Comparison of ENCODE assay signal across 15 cellular contexts in the genomic region with DNA sequence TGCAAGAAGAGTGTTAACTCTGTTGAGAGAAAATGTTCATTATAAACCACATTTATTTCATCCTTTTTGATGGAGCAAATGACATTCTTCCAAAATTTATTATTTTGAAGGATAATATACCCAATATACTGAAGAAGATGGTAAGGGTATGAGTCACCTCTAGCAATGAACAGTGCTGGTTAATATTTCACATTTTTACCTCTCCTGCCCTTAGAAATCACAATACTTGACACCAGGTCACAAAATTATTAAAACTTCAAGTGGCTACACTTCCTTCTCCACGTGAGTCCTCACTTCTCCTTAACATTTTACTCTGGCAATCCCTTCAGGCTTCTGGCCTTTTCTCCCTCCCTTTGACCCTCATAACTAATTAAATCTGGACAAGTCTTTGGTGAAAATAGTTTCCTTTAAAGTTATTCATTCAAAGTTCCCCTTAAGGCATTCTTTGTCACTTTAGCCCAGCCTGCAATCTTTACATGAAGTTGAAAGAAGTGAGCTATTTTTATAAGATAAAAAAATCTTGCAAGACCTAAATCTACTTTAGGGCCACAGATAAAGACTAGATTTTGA.
DNase-seq lines count a peak whose midpoint lies in the region; ATAC-seq and TF ChIP-seq lines count a peak whose summit lies in the region.
"Had no signal": no experiment of that assay in that cellular context is flagged by ENCODE, and none has a peak within 500 bp of the region (broad histone marks: within the 10 kb centered on the region; RNA-seq: fewer than 3 reads in every experiment).

No MANE protein-coding gene starts in this region.

- TF ChIP-seq CTCF in Calu3 (IDR thresholded peaks at IDR 0.05; ENCODE audit: unreplicated experiment) (no peak), epithelial cell of proximal tubule (conservative IDR thresholded peaks at IDR 0.05; ENCODE audit: low read depth, low read length) (no peak), type B pancreatic cell (conservative IDR thresholded peaks at IDR 0.05) (no peak)

- H3K18ac ChIP-seq in mesenchymal stem cell (ENCODE audit: low read depth in 1 of 2, low read length in 2 of 2): no peak overlapping the region

- H3K27me3 Mint-ChIP-seq in Calu3 (ENCODE audit: unreplicated experiment) (no peaks in the 10 kb centered on the region), type B pancreatic cell (peaks cover 10% of the 10 kb centered on the region)

- H3K4me1 Mint-ChIP-seq in Calu3 (ENCODE audit: low read depth, unreplicated experiment): peaks cover 11% of the 10 kb centered on the region
- peaks cover 38% of the 10 kb centered on the region for H3K4me1 Mint-ChIP-seq in type B pancreatic cell (ENCODE audit: unreplicated experiment)

- no peak overlapping the region for H3K4me3 ChIP-seq in epithelial cell of proximal tubule (ENCODE audit: low read depth, low read length)
- H3K4me3 ChIP-seq in mesenchymal stem cell (ENCODE audit: insufficient read depth in 1 of 2, low read depth in 1 of 2, low read length in 2 of 2): no peak overlapping the region
- H3K4me3 ChIP-seq: HAP-1 had no signal

- no peaks in the 10 kb centered on the region for H3K27me3 ChIP-seq in mesenchymal stem cell (ENCODE audit: control insufficient read depth in 1 of 2, insufficient read depth in 1 of 2, low read length in 2 of 2)

- no TSS peak for BruUV-seq in Calu3 (replicated peaks; lab: Mats Ljungman, UMichigan)

- DNase-seq in Calu3 (no peak), epithelial cell of proximal tubule (ENCODE audit: low read depth) (peak; percentile 30), mesenchymal stem cell (no peak), type B pancreatic cell (ENCODE audit: extremely low spot score, unreplicated experiment) (no peak)
- no peak for DNase-seq in activated CD4-positive, alpha-beta T cell treated with anti-CD3 and anti-CD28 coated beads, Interleukin-2, amount 50 U/mL, for 48 hours
- DNase-seq: DMS79; NCI-H187; NCI-H446; NK-92 treated with Interleukin-12 subunit alpha and Interleukin-12 subunit beta, amount 100 ng/mL, for 24 hours; OCI-M1; RPMI8226; SIG-M5 had no signal

- no peak overlapping the region for H2AFZ ChIP-seq in mesenchymal stem cell (ENCODE audit: low read depth, low read length)

- H4K91ac ChIP-seq in mesenchymal stem cell (ENCODE audit: low read length): no peak overlapping the region

- no peak overlapping the region for H3K4me2 ChIP-seq in mesenchymal stem cell (ENCODE audit: low read length, poor library complexity, severe bottlenecking)

- no peak overlapping the region for H3K14ac ChIP-seq in mesenchymal stem cell (ENCODE audit: low read length in 2 of 2)

- H3K36me3 Mint-ChIP-seq in Calu3 (ENCODE audit: insufficient read depth, unreplicated experiment) (peaks cover 4% of the 10 kb centered on the region), type B pancreatic cell (peaks cover 20% of the 10 kb centered on the region)

- peak overlapping the region; percentile 72 for H3K27ac ChIP-seq in mesenchymal stem cell (ENCODE audit: low read length, poor library complexity, severe bottlenecking)

- H3K36me3 ChIP-seq in mesenchymal stem cell (ENCODE audit: control insufficient read depth in 1 of 2, insufficient read depth in 2 of 2, low read depth in 1 of 2, low read length in 2 of 2): no peaks in the 10 kb centered on the region
- H3K36me3 ChIP-seq: HAP-1 had no signal

- peaks cover 2% of the 10 kb centered on the region for H3K4me1 ChIP-seq in mesenchymal stem cell (ENCODE audit: control insufficient read depth, insufficient read depth, low read depth, low read length)

- no peak overlapping the region for H2AK5ac ChIP-seq in mesenchymal stem cell (ENCODE audit: low read length, severe bottlenecking)

- no peak overlapping the region for H3K4ac ChIP-seq in mesenchymal stem cell (ENCODE audit: low read depth in 1 of 2, low read length in 2 of 2)

- no peak overlapping the region for H3K23ac ChIP-seq in mesenchymal stem cell (ENCODE audit: low read length in 2 of 2)

- intact Hi-C loops in Calu3 (cut with micrococcal nuclease; ENCODE audit: unreplicated experiment): no loop called here

- no peak overlapping the region for H2BK12ac ChIP-seq in mesenchymal stem cell (ENCODE audit: low read length in 2 of 2)

- H3K27ac Mint-ChIP-seq in Calu3 (ENCODE audit: unreplicated experiment) (peak overlapping the region; percentile 62), type B pancreatic cell (peak overlapping the region; percentile 9)

- no peak overlapping the region for H2BK120ac ChIP-seq in mesenchymal stem cell (ENCODE audit: low read depth, low read length)

- no peak for ATAC-seq in GM19397 (IDR thresholded peaks at IDR 0.05; ENCODE audit: unreplicated experiment)
- no peak for ATAC-seq in HG03095 (IDR thresholded peaks at IDR 0.05; ENCODE audit: unreplicated experiment)

- no peak overlapping the region for H2BK15ac ChIP-seq in mesenchymal stem cell (ENCODE audit: low read depth, poor library complexity, severe bottlenecking)

- no peak overlapping the region for H2BK5ac ChIP-seq in mesenchymal stem cell (ENCODE audit: low read depth, low read length, poor library complexity, severe bottlenecking)

- CTCF ChIA-PET in Calu3 (lab: Charles Lee): no interaction called here

- peak overlapping the region; percentile 26 for H3K4me3 Mint-ChIP-seq in Calu3 (ENCODE audit: low read depth, unreplicated experiment)
- no peak overlapping the region for H3K4me3 Mint-ChIP-seq in type B pancreatic cell

- no peaks in the 10 kb centered on the region for H3K9me3 Mint-ChIP-seq in Calu3 (ENCODE audit: low read depth, unreplicated experiment)
- H3K9me3 Mint-ChIP-seq in type B pancreatic cell: peaks cover 5% of the 10 kb centered on the region

- 10% methylated on average over 1 of the region's 1 CpG for WGBS in mesenchymal stem cell

- no peaks in the 10 kb centered on the region for H3K9me3 ChIP-seq in mesenchymal stem cell (ENCODE audit: control insufficient read depth, low read length)
- H3K9me3 ChIP-seq: HAP-1 had no signal

- no peak overlapping the region for H3K9ac ChIP-seq in mesenchymal stem cell (ENCODE audit: low read length)

- no peak overlapping the region for H4K8ac ChIP-seq in mesenchymal stem cell (ENCODE audit: low read length)

- no peaks in the 10 kb centered on the region for H3K79me1 ChIP-seq in mesenchymal stem cell (replicated peaks; ENCODE audit: low read length, poor library complexity, severe bottlenecking)
